In genomic region chr22:41217553-41218157, GRCh38 we compare ENCODE assay signal across 8 cellular contexts. TPM values are rescaled to one million over a fixed set of nuclear protein-coding genes. Genes with fewer than 3 reads are reported as not detected.
DNase-seq lines count a peak whose midpoint lies in the region; ATAC-seq and TF ChIP-seq lines count a peak whose summit lies in the region.

No MANE protein-coding gene starts in this region.

- H3K4me1 Mint-ChIP-seq in chondrocyte (ENCODE audit: low read depth) = peaks cover 35% of the 10 kb centered on the region
- peaks cover 16 to 20% of the 10 kb centered on the region in 2 donors for H3K4me1 Mint-ChIP-seq in stimulated activated naive B cell treated with anti-CD40 and anti-IgM and Interleukin-4, amounts not matched to agents 10 μg/mL and 1 μg/mL and 100 μg/mL, for 72 hours

- H3K9me3 Mint-ChIP-seq in chondrocyte (ENCODE audit: low read depth) = peaks cover 7% of the 10 kb centered on the region
- H3K9me3 Mint-ChIP-seq in stimulated activated naive B cell treated with anti-CD40 and anti-IgM and Interleukin-4, amounts not matched to agents 10 μg/mL and 1 μg/mL and 100 μg/mL, for 72 hours = no peaks in the 10 kb centered on the region

- H3K27me3 ChIP-seq in SJCRH30 = no peaks in the 10 kb centered on the region
- no peaks in the 10 kb centered on the region for H3K27me3 ChIP-seq in left lung

- intact Hi-C loops in left lung (cut with DNase I) = no loop called here

- TF ChIP-seq CTCF in chondrocyte (IDR thresholded peaks at IDR 0.05) (no peak), left lung (IDR thresholded peaks at IDR 0.05) (no peak)

- peak overlapping the region; percentile 42 for H3K4me3 ChIP-seq in SJCRH30
- H3K4me3 ChIP-seq in left lung = peak overlapping the region in 1 of 2 donors; percentile 18

- H3K9me3 ChIP-seq in SJCRH30 (replicated peaks) (0 out of 2 replicates have a peak, but pooled peaks cover 3% of the 10 kb centered on the region), left lung (no peaks in the 10 kb centered on the region)

- H3K27ac Mint-ChIP-seq in chondrocyte (ENCODE audit: unreplicated experiment) = peak overlapping the region; percentile 98
- H3K27ac Mint-ChIP-seq in stimulated activated naive B cell treated with anti-CD40 and anti-IgM and Interleukin-4, amounts not matched to agents 10 μg/mL and 1 μg/mL and 100 μg/mL, for 72 hours = peak overlapping the region; percentile 80

- peaks cover 15% of the 10 kb centered on the region for H3K4me1 ChIP-seq in SJCRH30
- H3K4me1 ChIP-seq in left lung = peaks cover 12 to 25% of the 10 kb centered on the region in 2 donors

- peak; percentile 62 for ATAC-seq in HG03432 (IDR thresholded peaks at IDR 0.05; ENCODE audit: unreplicated experiment)
- ATAC-seq in left lung = peak; percentile 92
- ATAC-seq in stimulated activated naive B cell treated with anti-CD40 and anti-IgM and Interleukin-4, amounts not matched to agents 10 μg/mL and 1 μg/mL and 100 μg/mL, for 72 hours (replicated peaks) = peak; percentile 95
- ATAC-seq in HG02763 (IDR thresholded peaks at IDR 0.05; ENCODE audit: unreplicated experiment) = no peak

- H3K36me3 Mint-ChIP-seq in chondrocyte (ENCODE audit: low read depth) = peaks cover 18% of the 10 kb centered on the region
- peaks cover 47 to 52% of the 10 kb centered on the region in 2 donors for H3K36me3 Mint-ChIP-seq in stimulated activated naive B cell treated with anti-CD40 and anti-IgM and Interleukin-4, amounts not matched to agents 10 μg/mL and 1 μg/mL and 100 μg/mL, for 72 hours

- H3K4me3 Mint-ChIP-seq in chondrocyte (ENCODE audit: unreplicated experiment) = peak overlapping the region; percentile 66
- peak overlapping the region; percentile 47 to 68 for H3K4me3 Mint-ChIP-seq in stimulated activated naive B cell treated with anti-CD40 and anti-IgM and Interleukin-4, amounts not matched to agents 10 μg/mL and 1 μg/mL and 100 μg/mL, for 72 hours

- no peaks in the 10 kb centered on the region for H3K27me3 Mint-ChIP-seq in chondrocyte (ENCODE audit: low read depth)
- H3K27me3 Mint-ChIP-seq in stimulated activated naive B cell treated with anti-CD40 and anti-IgM and Interleukin-4, amounts not matched to agents 10 μg/mL and 1 μg/mL and 100 μg/mL, for 72 hours = no peaks in the 10 kb centered on the region

- H3K27ac ChIP-seq in SJCRH30 = peak overlapping the region; percentile 53
- peak overlapping the region; percentile 87 to 88 for H3K27ac ChIP-seq in left lung

- H3K36me3 ChIP-seq in SJCRH30 (peaks cover 26% of the 10 kb centered on the region), left lung (peaks cover 0 to 71% of the 10 kb centered on the region in 2 donors)

- DNase-seq in CMK (ENCODE audit: low read depth) = peak; percentile 70
- DNase-seq in SJCRH30 = peak; percentile 69 to 81
- DNase-seq in chondrocyte (ENCODE audit: low spot score) = no peak
- DNase-seq in left lung = peak in 1 of 2 donors; percentile 81
- peak; percentile 24 for DNase-seq in stimulated activated naive B cell treated with anti-CD40 and anti-IgM and Interleukin-4, amounts not matched to agents 10 μg/mL and 1 μg/mL and 100 μg/mL, for 72 hours
- DNase-seq in NCI-H748 (lab: John Stamatoyannopoulos, UW; ENCODE audit: unreplicated experiment) = no peak

RNA-seq across cellular contexts. Expression of gene L3MBTL2, which starts 12.5 kb away (rescaled TPM):
- total RNA-seq in SJCRH30 (2014; rRNA removed; shearing (Covaris generic)) = 21.6 and 22.5 TPM in 2 replicates
- 16.6 to 27.1 TPM (median 17.7 TPM) in 3 replicates for total RNA-seq in chondrocyte
- total RNA-seq in left lung = 10 to 100 TPM; 23.4 TPM

RNA-seq across cellular contexts. Expression of gene CHADL, which starts 23.1 kb away (rescaled TPM):
- total RNA-seq in SJCRH30 (2014; rRNA removed; shearing (Covaris generic)) = 1.9 and 2.9 TPM in 2 replicates
- total RNA-seq in chondrocyte = 0.36 to 1.3 TPM (median 0.39 TPM) in 3 replicates
- total RNA-seq in left lung = 1 to 10 TPM; 2.5 to 6.2 TPM

Comparison
In these comparisons a context has a peak if more than half of its experiments do, and no peak if none do; other contexts are left out.
1. DNase-seq: peak in CMK (single experiment), SJCRH30 (2 of 2) and stimulated activated naive B cell treated with anti-CD40 and anti-IgM and Interleukin-4, amounts not matched to agents 10 μg/mL and 1 μg/mL and 100 μg/mL, for 72 hours (single experiment); none in chondrocyte (single experiment) and NCI-H748 (single experiment).